8 cellular contexts compared by ENCODE assay signal in the genomic region with DNA sequence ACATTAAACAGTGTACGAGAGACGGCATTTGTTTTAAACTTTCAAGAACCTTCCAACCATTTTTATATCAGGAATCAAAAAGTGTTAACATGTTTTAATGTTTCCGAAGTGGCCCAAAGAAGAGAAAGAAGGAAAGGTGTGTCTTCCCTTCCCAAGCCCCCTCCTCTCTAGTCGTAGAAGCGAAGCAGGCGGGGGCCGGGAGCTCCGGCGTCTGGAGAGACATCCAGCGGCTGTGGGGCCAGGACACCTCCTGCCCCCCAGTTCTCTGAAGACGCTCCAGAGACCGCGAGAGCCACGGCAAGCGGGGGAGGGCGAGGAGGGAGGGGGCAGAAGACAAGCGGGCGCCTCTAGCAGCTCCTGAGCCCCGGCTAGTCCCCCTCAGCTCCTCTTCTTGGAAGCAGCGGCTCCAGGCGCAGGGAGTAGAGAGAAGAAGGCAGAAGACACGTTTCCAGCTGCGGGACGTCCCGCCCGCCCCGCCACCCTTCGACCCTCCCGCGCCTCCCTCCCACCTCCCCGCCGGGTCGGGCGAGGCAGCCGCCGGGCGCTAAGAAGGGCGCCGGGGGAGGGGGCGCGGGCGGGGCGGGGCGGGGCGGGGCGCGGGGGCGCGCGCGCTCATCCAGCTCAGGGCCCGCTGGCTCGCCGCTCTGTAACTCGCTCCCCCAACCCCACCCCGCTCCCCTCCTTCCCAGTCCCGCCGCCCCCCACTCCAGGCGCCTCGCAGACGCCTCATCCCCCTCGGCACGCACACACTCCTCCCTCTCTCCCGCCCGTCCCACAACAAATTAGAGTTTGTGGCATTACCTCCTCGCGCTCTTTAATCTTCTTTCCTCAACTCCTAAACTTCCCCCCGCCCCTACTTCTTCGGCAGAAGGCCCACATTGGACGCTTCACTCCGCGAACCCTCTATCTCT. TPM values are rescaled to one million over a fixed set of nuclear protein-coding genes. Genes with fewer than 3 reads are reported as not detected.
A peak's percentile ranks its signal among the peaks of the same experiment; 100 is the strongest.
DNase-seq lines count a peak whose midpoint lies in the region; ATAC-seq and TF ChIP-seq lines count a peak whose summit lies in the region.

A gene (minus strand): TSS at position 871 of the 911 bp plus-strand sequence.

- H3K27ac ChIP-seq in 22Rv1, result peak within 1 kb of the TSS; percentile 84

- H3K4me3 Mint-ChIP-seq in activated CD8-positive, alpha-beta T cell treated with anti-CD3 and anti-CD28 coated beads, Interleukin-2, amount 10 ng/mL, durations not matched to agents 7 days and 5 days, result peak within 1 kb of the TSS; percentile 92

- DNase-seq in NCI-H524 treated with DMSO at 0.1 percent for 48 hours (lab: John Stamatoyannopoulos, UW) (peak; percentile 48), medulla oblongata (ENCODE audit: extremely low spot score) (peak; percentile 59)
- DNase-seq in activated CD8-positive, alpha-beta T cell treated with anti-CD3 and anti-CD28 coated beads, Interleukin-2, amount 10 ng/mL, durations not matched to agents 7 days and 5 days, result peak; percentile 80
- peak; percentile 61 for DNase-seq in effector CD4-positive, alpha-beta T cell
- peak; percentile 55 for DNase-seq in stimulated activated CD8-positive, alpha-beta memory T cell treated with anti-CD3 and anti-CD28 coated beads, Interleukin-12 subunit alpha, Interleukin-12 subunit beta, amount 100 ng/mL, for 4 hours (ENCODE audit: low read depth)

- peaks cover 2% of the 10 kb centered on the region for H3K36me3 Mint-ChIP-seq in activated CD8-positive, alpha-beta T cell treated with anti-CD3 and anti-CD28 coated beads, Interleukin-2, amount 10 ng/mL, durations not matched to agents 7 days and 5 days (ENCODE audit: low read depth)

- POLR2A ChIA-PET in activated CD8-positive, alpha-beta T cell treated with anti-CD3 and anti-CD28 coated beads, Interleukin-2, amount 10 ng/mL, durations not matched to agents 7 days and 5 days (lab: Charles Lee), result interaction anchor here (0.6 to 3.6 kb wide), 11 partner anchors 11 to 932 kb away, joined by 3 to 67 read pairs (median 5); no protein-coding TSS in a partner anchor

- no peaks in the 10 kb centered on the region for H3K9me3 Mint-ChIP-seq in activated CD8-positive, alpha-beta T cell treated with anti-CD3 and anti-CD28 coated beads, Interleukin-2, amount 10 ng/mL, durations not matched to agents 7 days and 5 days (ENCODE audit: insufficient read depth)

- TF ChIP-seq CTCF in 22Rv1 (IDR thresholded peaks at IDR 0.05), result no peak

- H3K27ac Mint-ChIP-seq in activated CD8-positive, alpha-beta T cell treated with anti-CD3 and anti-CD28 coated beads, Interleukin-2, amount 10 ng/mL, durations not matched to agents 7 days and 5 days, result peak within 1 kb of the TSS; percentile 96

- H3K27me3 Mint-ChIP-seq in activated CD8-positive, alpha-beta T cell treated with anti-CD3 and anti-CD28 coated beads, Interleukin-2, amount 10 ng/mL, durations not matched to agents 7 days and 5 days (ENCODE audit: low read depth), result no peaks in the 10 kb centered on the region

- peaks cover 19% of the 10 kb centered on the region for H3K4me1 Mint-ChIP-seq in activated CD8-positive, alpha-beta T cell treated with anti-CD3 and anti-CD28 coated beads, Interleukin-2, amount 10 ng/mL, durations not matched to agents 7 days and 5 days (ENCODE audit: low read depth)

- CTCF ChIA-PET in activated CD8-positive, alpha-beta T cell treated with anti-CD3 and anti-CD28 coated beads, Interleukin-2, amount 10 ng/mL, durations not matched to agents 7 days and 5 days (lab: Charles Lee), result interaction anchor here (0.9 to 3.6 kb wide), 9 partner anchors 10 to 643 kb away, joined by 3 to 48 read pairs (median 5); no protein-coding TSS in a partner anchor

- ATAC-seq in GM18858 (IDR thresholded peaks at IDR 0.05; ENCODE audit: unreplicated experiment) (peak; percentile 7), HG03097 (IDR thresholded peaks at IDR 0.05; ENCODE audit: low FRiP score, unreplicated experiment) (peak; percentile 21)
- peak; percentile 21 for ATAC-seq in activated CD8-positive, alpha-beta T cell treated with anti-CD3 and anti-CD28 coated beads, Interleukin-2, amount 10 ng/mL, durations not matched to agents 7 days and 5 days

RNA-seq across cellular contexts. Expression of the gene that starts here (rescaled TPM):
- total RNA-seq in activated CD8-positive, alpha-beta T cell treated with anti-CD3 and anti-CD28 coated beads, Interleukin-2, amount 10 ng/mL, durations not matched to agents 7 days and 5 days, result 1 to 10 TPM; 8.1 TPM

Comparison
In these comparisons a context has a peak if more than half of its experiments do, and no peak if none do; other contexts are left out.
1. Peak in every context shown above with its lines: DNase-seq, ATAC-seq and H3K27ac ChIP-seq.